ENCODE assay signal across 8 cellular contexts in genomic region chr2:74507145-74507925, GRCh38. TPM values are rescaled to one million over a fixed set of nuclear protein-coding genes. Genes with fewer than 3 reads are reported as not detected.
DNase-seq lines count a peak whose midpoint lies in the region; ATAC-seq and TF ChIP-seq lines count a peak whose summit lies in the region.

Gene PCGF1 (minus strand): TSS chr2:74507695. CDS start chr2:74507668, 27 bp downstream.

- peak within 1 kb of the TSS; percentile 100 for H3K27ac Mint-ChIP-seq in chondrocyte (ENCODE audit: unreplicated experiment)

- H3K4me1 Mint-ChIP-seq in chondrocyte (ENCODE audit: low read depth): peaks cover 52% of the 10 kb centered on the region

- H3K36me3 Mint-ChIP-seq in chondrocyte (ENCODE audit: low read depth): peaks cover 14% of the 10 kb centered on the region

- peaks cover 28% of the 10 kb centered on the region for H3K27me3 Mint-ChIP-seq in chondrocyte (ENCODE audit: low read depth)

- peak within 1 kb of the TSS; percentile 100 for H3K4me3 Mint-ChIP-seq in chondrocyte (ENCODE audit: unreplicated experiment)

- H3K27me3 ChIP-seq in BE2C: no peaks in the 10 kb centered on the region

- no peaks in the 10 kb centered on the region for H3K9me3 ChIP-seq in BE2C

- TF ChIP-seq CTCF in BE2C (IDR thresholded peaks at IDR 0.05; ENCODE audit: low read depth, low read length) (peak; percentile 61), chondrocyte (IDR thresholded peaks at IDR 0.05) (peak; percentile 72)

- H3K4me3 ChIP-seq in BE2C (ENCODE audit: low read depth, low read length): peak within 1 kb of the TSS; percentile 75

- DNase-seq in BE2C (peak; percentile 95), NCI-H510A treated with DMSO at 0.1 percent for 48 hours (lab: John Stamatoyannopoulos, UW) (peak; percentile 96), chondrocyte (ENCODE audit: low spot score) (no peak), kidney glomerular epithelial cell (lab: John Stamatoyannopoulos, UW) (peak; percentile 91)
- peak; percentile 99 for DNase-seq in activated CD4-positive, alpha-beta T cell treated with anti-CD3 and anti-CD28 coated beads for 24 hours (ENCODE audit: low read depth in 2 of 2)
- peak; percentile 94 to 99 for DNase-seq in stimulated activated CD4-positive, alpha-beta T cell treated with anti-CD3 and anti-CD28 coated beads, Interleukin-1b, Interleukin-23, amount 100 ng/mL, for 1 hour (ENCODE audit: low read depth in 2 of 2)

- TF ChIP-seq POLR2A in GM19193 (IDR thresholded peaks at IDR 0.05; ENCODE audit: extremely low read depth, insufficient read depth, insufficient read length): peak; percentile 90

- no peaks in the 10 kb centered on the region for H3K9me3 Mint-ChIP-seq in chondrocyte (ENCODE audit: low read depth)

- ATAC-seq in HG03439 (IDR thresholded peaks at IDR 0.05; ENCODE audit: unreplicated experiment): peak; percentile 91

- H3K36me3 ChIP-seq in BE2C: peaks cover 26% of the 10 kb centered on the region

- peaks cover 6% of the 10 kb centered on the region for H3K4me1 ChIP-seq in BE2C

RNA-seq across cellular contexts. Expression of gene PCGF1, which starts in this region (rescaled TPM):
- 24.9 TPM for polyA plus RNA-seq in BE2C (2012; ENCODE audit: insufficient read depth, insufficient read length, low read depth)
- 26.1 to 30.7 TPM (median 30.0 TPM) in 3 replicates for total RNA-seq in chondrocyte
